Comparison of ENCODE assay signal across 9 cellular contexts in genomic region chr1:23394664-23395063, GRCh38. TPM values are rescaled to one million over a fixed set of nuclear protein-coding genes. Genes with fewer than 3 reads are reported as not detected.
DNase-seq lines count a peak whose midpoint lies in the region; ATAC-seq lines count a peak whose summit lies in the region.
"Had no signal": no experiment of that assay in that cellular context is flagged by ENCODE, and none has a peak within 500 bp of the region (broad histone marks: within the 10 kb centered on the region; RNA-seq: fewer than 3 reads in every experiment).

No MANE protein-coding gene starts in this region.

- H3K9ac ChIP-seq in BLaER1 (no peak overlapping the region; the same call in 1 of the 2 replicates), adipocyte (ENCODE audit: low read length) (peak overlapping the region; percentile 86)

- H3K27me3 ChIP-seq in BLaER1: no peaks in the 10 kb centered on the region
- no peaks in the 10 kb centered on the region for H3K27me3 ChIP-seq in adipocyte (replicated peaks; ENCODE audit: control insufficient read depth, insufficient read depth, low read length)

- H3K36me3 ChIP-seq in BLaER1 (no peaks in the 10 kb centered on the region), adipocyte (ENCODE audit: control insufficient read depth, insufficient read depth, low read length, severe bottlenecking) (peaks cover 5% of the 10 kb centered on the region)

- H3K4me3 ChIP-seq in BLaER1 (no peak overlapping the region), adipocyte (ENCODE audit: low read length) (peak overlapping the region; percentile 38)

- H3K4me1 ChIP-seq in BLaER1: peaks cover 27% of the 10 kb centered on the region
- peaks cover 33% of the 10 kb centered on the region for H3K4me1 ChIP-seq in adipocyte (ENCODE audit: control insufficient read depth, insufficient read depth, low read length)

- DNase-seq in adipocyte (ENCODE audit: low read depth) (peak; percentile 58), left ventricle myocardium superior (peak; percentile 89), pons (ENCODE audit: low spot score) (peak; percentile 30), cortex of kidney (lab: John Stamatoyannopoulos, UW) (no peak)
- DNase-seq: NCI-H1048 had no signal

- H3K9me3 ChIP-seq in BLaER1 (no peaks in the 10 kb centered on the region), adipocyte (ENCODE audit: control insufficient read depth, low read length) (no peaks in the 10 kb centered on the region)

- H3K27ac ChIP-seq in BLaER1: no peak overlapping the region

- peak; percentile 86 for ATAC-seq in left ventricle myocardium superior
- no peak for ATAC-seq in GM21529 (IDR thresholded peaks at IDR 0.05; ENCODE audit: unreplicated experiment)
- no peak for ATAC-seq in GM19395 (IDR thresholded peaks at IDR 0.05; ENCODE audit: unreplicated experiment)
- no peak for ATAC-seq in HG03521 (IDR thresholded peaks at IDR 0.05; ENCODE audit: unreplicated experiment)

- H3K4me2 ChIP-seq in BLaER1: peak overlapping the region; percentile 55

- no peaks in the 10 kb centered on the region for H4K20me1 ChIP-seq in BLaER1

- intact Hi-C loops in left ventricle myocardium superior (cut with micrococcal nuclease): no loop called here

RNA-seq across cellular contexts. Expression of gene ZNF436, which starts 25.0 kb away (rescaled TPM):
- 12.4 TPM for total RNA-seq in left ventricle myocardium superior

RNA-seq across cellular contexts. Expression of gene TCEA3, which starts 29.9 kb away (rescaled TPM):
- total RNA-seq in left ventricle myocardium superior: 81.0 TPM

RNA-seq across cellular contexts. Expression of gene HNRNPR, which starts 50.6 kb away (rescaled TPM):
- total RNA-seq in left ventricle myocardium superior: 54.9 TPM
